ENCODE assay signal across 8 cellular contexts in the genomic region with DNA sequence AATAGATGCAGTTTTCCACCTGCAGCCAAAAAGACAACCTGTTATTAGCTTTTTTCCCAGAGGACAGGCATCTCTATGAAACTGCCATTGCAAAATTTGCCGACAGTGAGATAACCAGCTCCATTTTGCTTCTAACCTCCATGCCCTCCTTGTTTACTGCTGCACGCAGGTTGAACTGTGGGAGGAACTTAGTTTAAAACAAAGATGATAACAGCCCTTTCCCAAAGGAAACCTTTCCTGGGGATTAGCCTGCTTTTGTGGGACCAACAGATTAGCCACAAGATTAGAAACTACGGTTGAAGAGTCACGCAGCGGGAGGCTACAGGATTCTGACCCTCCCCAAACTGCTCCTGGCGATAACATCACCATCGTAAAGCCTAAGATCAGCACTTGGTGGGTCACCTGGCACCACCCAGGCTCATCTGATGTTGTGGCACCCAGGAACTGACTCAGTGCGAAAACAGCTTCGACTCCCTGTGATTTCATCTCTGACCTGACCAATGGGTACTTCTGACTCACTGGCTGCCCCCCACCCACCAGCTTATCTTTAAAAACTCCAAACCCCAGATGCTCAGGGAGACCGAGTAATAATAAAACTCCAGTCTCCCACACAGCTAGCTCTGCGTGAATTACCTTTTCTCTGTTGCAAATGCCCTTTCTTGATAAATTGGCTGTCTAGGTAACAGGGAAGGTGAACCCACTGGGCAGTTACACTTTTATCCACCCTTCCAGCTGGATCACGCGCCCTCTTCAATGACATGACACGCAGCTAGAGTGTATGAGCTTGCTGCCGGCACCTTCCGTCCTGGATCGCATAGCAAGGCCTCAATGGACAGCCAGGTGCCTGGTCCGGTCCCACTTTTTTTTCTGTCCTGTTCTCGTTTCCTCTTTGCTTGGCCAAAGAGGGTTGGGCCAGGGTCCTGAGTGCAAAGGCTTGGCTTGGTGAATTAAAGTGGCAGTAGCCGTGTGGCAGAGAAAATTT.
DNase-seq lines count a peak whose midpoint lies in the region; ATAC-seq lines count a peak whose summit lies in the region.

No MANE protein-coding gene starts in this region.

- H3K4me1 ChIP-seq in NT2/D1 (ENCODE audit: insufficient read depth, insufficient read length) (peaks cover 38% of the 10 kb centered on the region), iPS-20b (ENCODE audit: insufficient read depth, low read length) (peaks cover 8% of the 10 kb centered on the region; the same call in 1 of the 2 replicates)

- peak overlapping the region; percentile 90 for H3K27ac Mint-ChIP-seq in activated naive CD4-positive, alpha-beta T cell treated with anti-CD3 and anti-CD28 coated beads, Interleukin-2, amount 10 ng/mL, durations not matched to agents 7 days and 5 days

- peaks cover 37% of the 10 kb centered on the region for H3K36me3 Mint-ChIP-seq in activated naive CD4-positive, alpha-beta T cell treated with anti-CD3 and anti-CD28 coated beads, Interleukin-2, amount 10 ng/mL, durations not matched to agents 7 days and 5 days

- peak overlapping the region; percentile 84 for H3K4me3 Mint-ChIP-seq in activated naive CD4-positive, alpha-beta T cell treated with anti-CD3 and anti-CD28 coated beads, Interleukin-2, amount 10 ng/mL, durations not matched to agents 7 days and 5 days

- DNase-seq in ELR (ENCODE audit: low read depth) (peak; percentile 90), NT2/D1 (ENCODE audit: low read depth, low spot score) (no peak), cortex of kidney (lab: John Stamatoyannopoulos, UW) (no peak), NCI-H2029 treated with DMSO at 0.1 percent for 48 hours (lab: John Stamatoyannopoulos, UW) (no peak)
- peak; percentile 44 for DNase-seq in activated naive CD4-positive, alpha-beta T cell treated with anti-CD3 and anti-CD28 coated beads, Interleukin-2, amount 10 ng/mL, durations not matched to agents 7 days and 5 days
- DNase-seq in stimulated activated CD4-positive, alpha-beta T cell treated with anti-CD3 and anti-CD28 coated beads, Interleukin-4, amount 100 ng/mL, for 1 hour: peak; percentile 65

- H3K9me3 ChIP-seq in NT2/D1 (ENCODE audit: insufficient read depth, low read length) (no peaks in the 10 kb centered on the region), iPS-20b (ENCODE audit: insufficient read depth, low read depth, low read length) (no peaks in the 10 kb centered on the region)

- no peaks in the 10 kb centered on the region for H3K27me3 Mint-ChIP-seq in activated naive CD4-positive, alpha-beta T cell treated with anti-CD3 and anti-CD28 coated beads, Interleukin-2, amount 10 ng/mL, durations not matched to agents 7 days and 5 days

- no peaks in the 10 kb centered on the region for H3K9me3 Mint-ChIP-seq in activated naive CD4-positive, alpha-beta T cell treated with anti-CD3 and anti-CD28 coated beads, Interleukin-2, amount 10 ng/mL, durations not matched to agents 7 days and 5 days

- H3K9ac ChIP-seq in NT2/D1 (ENCODE audit: insufficient read length, low read depth) (peak overlapping the region; percentile 100), iPS-20b (ENCODE audit: low read depth, low read length) (peak overlapping the region; percentile 93)

- ATAC-seq in GM18511 (IDR thresholded peaks at IDR 0.05; ENCODE audit: unreplicated experiment): no peak

- no peak overlapping the region for H3K27ac ChIP-seq in iPS-20b (ENCODE audit: low read length)

- peaks cover 50% of the 10 kb centered on the region for H3K4me1 Mint-ChIP-seq in activated naive CD4-positive, alpha-beta T cell treated with anti-CD3 and anti-CD28 coated beads, Interleukin-2, amount 10 ng/mL, durations not matched to agents 7 days and 5 days

- H3K36me3 ChIP-seq in NT2/D1 (ENCODE audit: insufficient read depth, insufficient read length, low read length) (peaks cover 78% of the 10 kb centered on the region), iPS-20b (ENCODE audit: insufficient read depth, low read depth, low read length) (peaks cover 61% of the 10 kb centered on the region)

- H3K27me3 ChIP-seq in NT2/D1 (ENCODE audit: insufficient read depth, insufficient read length): no peaks in the 10 kb centered on the region
- H3K27me3 ChIP-seq in iPS-20b (ENCODE audit: insufficient read depth, low read length): no peaks in the 10 kb centered on the region

- CTCF ChIA-PET in activated naive CD4-positive, alpha-beta T cell treated with anti-CD3 and anti-CD28 coated beads, Interleukin-2, amount 10 ng/mL, durations not matched to agents 7 days and 5 days (lab: Charles Lee): interaction anchor here (0.9 to 2.5 kb wide), 10 partner anchors 9 to 222 kb away, joined by 3 to 24 read pairs (median 6); no protein-coding TSS in a partner anchor

- H3K4me3 ChIP-seq in NT2/D1 (ENCODE audit: insufficient read length, low read depth) (peak overlapping the region; percentile 99), iPS-20b (ENCODE audit: low read length) (peak overlapping the region; percentile 95)

Comparison
In these comparisons a context has a peak if more than half of its experiments do, and no peak if none do; other contexts are left out.
1. DNase-seq: peak in ELR (single experiment), activated naive CD4-positive, alpha-beta T cell treated with anti-CD3 and anti-CD28 coated beads, Interleukin-2, amount 10 ng/mL, durations not matched to agents 7 days and 5 days (single experiment) and stimulated activated CD4-positive, alpha-beta T cell treated with anti-CD3 and anti-CD28 coated beads, Interleukin-4, amount 100 ng/mL, for 1 hour (single experiment); none in NT2/D1 (single experiment), cortex of kidney (single experiment) and NCI-H2029 treated with DMSO at 0.1 percent for 48 hours (single experiment).